In genomic region chr18:30415903-30416302, GRCh38 we compare ENCODE assay signal across 27 cellular contexts.
"Had no signal": no experiment of that assay in that cellular context is flagged by ENCODE, and none has a peak within 500 bp of the region (broad histone marks: within the 10 kb centered on the region; RNA-seq: fewer than 3 reads in every experiment).

No MANE protein-coding gene starts in this region.

- H3K4me3 ChIP-seq: pancreas, prostate gland, right lobe of liver, sigmoid colon, stomach, thoracic aorta, thyroid gland, tibial nerve, upper lobe of right lung, uterus had no signal

- H3K9me3 ChIP-seq: neutrophil, pancreas, prostate gland, right lobe of liver, sigmoid colon, thoracic aorta, thyroid gland, tibial nerve, upper lobe of right lung, uterus had no signal

- H3K27me3 Mint-ChIP-seq: naive thymus-derived CD8-positive, alpha-beta T cell; natural killer cell treated with Interleukin-12 subunit alpha and Interleukin-12 subunit beta and Interleukin-15 and Interleukin-18, amount 100 ng/mL, for 72 hours; stimulated activated naive B cell treated with anti-CD40 and anti-IgM and Interleukin-4, amounts not matched to agents 10 μg/mL and 1 μg/mL and 100 μg/mL, for 72 hours; stimulated activated naive CD8-positive, alpha-beta T cell treated with anti-CD3 and anti-CD28 coated beads, Interleukin-15, Interleukin-2, amounts not matched to agents 100 ng/mL and 50 ng/mL, for 24 hours had no signal

- H3K4me1 Mint-ChIP-seq: naive thymus-derived CD8-positive, alpha-beta T cell; nephron progenitor cell; neural crest cell; stimulated activated effector memory CD8-positive, alpha-beta T cell treated with anti-CD3 and anti-CD28 coated beads, Interleukin-12 subunit alpha, Interleukin-12 subunit beta, amount 100 ng/mL, for 72 hours; stimulated activated naive B cell treated with anti-CD40 and anti-IgM and Interleukin-4, amounts not matched to agents 10 μg/mL and 1 μg/mL and 100 μg/mL, for 72 hours had no signal

- H3K27me3 ChIP-seq: neutrophil, pancreas, right lobe of liver, sigmoid colon, stomach, thyroid gland, tibial nerve, upper lobe of right lung, uterus had no signal

- DNase-seq: naive thymus-derived CD8-positive, alpha-beta T cell; nephron progenitor cell; nucleus accumbens; pancreas; right cardiac atrium; right lobe of liver; sigmoid colon; small intestine; stimulated activated CD4-positive, alpha-beta T cell treated with anti-CD3 and anti-CD28 coated beads, Interleukin-15, amount 100 ng/mL, for 24 hours; stimulated activated CD4-positive, alpha-beta T cell treated with anti-CD3 and anti-CD28 coated beads, Interleukin-2, amount 100 ng/mL, for 24 hours; stimulated activated CD4-positive, alpha-beta T cell treated with anti-CD3 and anti-CD28 coated beads, Interleukin-2, amount 100 ng/mL, for 48 hours; stimulated activated CD4-positive, alpha-beta T cell treated with anti-CD3 and anti-CD28 coated beads, Interleukin-4, amount 100 ng/mL, for 24 hours; stimulated activated naive B cell treated with anti-CD40 and anti-IgM and Interleukin-4, amounts not matched to agents 10 μg/mL and 1 μg/mL and 100 μg/mL, for 72 hours; stimulated activated naive CD4-positive, alpha-beta T cell treated with Interleukin-2 at 50 U/mL for 16 hours; stomach; thyroid gland; trophoblast cell; upper lobe of right lung; uterus had no signal

- H3K4me1 ChIP-seq: pancreas, prostate gland, right lobe of liver, sigmoid colon, stomach, thyroid gland, tibial nerve, upper lobe of right lung, uterus had no signal

- FAIRE-seq: pancreas, small intestine had no signal

- ATAC-seq: naive thymus-derived CD8-positive, alpha-beta T cell; natural killer cell treated with Interleukin-12 subunit alpha and Interleukin-12 subunit beta and Interleukin-15 and Interleukin-18, amount 100 ng/mL, for 72 hours; pancreas; right cardiac atrium; right lobe of liver; stimulated activated effector memory CD8-positive, alpha-beta T cell treated with anti-CD3 and anti-CD28 coated beads, Interleukin-12 subunit alpha, Interleukin-12 subunit beta, amount 100 ng/mL, for 72 hours; stimulated activated naive B cell treated with anti-CD40 and anti-IgM and Interleukin-4, amounts not matched to agents 10 μg/mL and 1 μg/mL and 100 μg/mL, for 72 hours; upper lobe of right lung had no signal

- H3K4me3 Mint-ChIP-seq: naive thymus-derived CD8-positive, alpha-beta T cell; natural killer cell treated with Interleukin-12 subunit alpha and Interleukin-12 subunit beta and Interleukin-15 and Interleukin-18, amount 100 ng/mL, for 72 hours; nephron progenitor cell; neural crest cell; stimulated activated effector memory CD8-positive, alpha-beta T cell treated with anti-CD3 and anti-CD28 coated beads, Interleukin-12 subunit alpha, Interleukin-12 subunit beta, amount 100 ng/mL, for 72 hours; stimulated activated naive B cell treated with anti-CD40 and anti-IgM and Interleukin-4, amounts not matched to agents 10 μg/mL and 1 μg/mL and 100 μg/mL, for 72 hours; stimulated activated naive CD8-positive, alpha-beta T cell treated with anti-CD3 and anti-CD28 coated beads, Interleukin-15, Interleukin-2, amounts not matched to agents 100 ng/mL and 50 ng/mL, for 24 hours had no signal

- H3K36me3 Mint-ChIP-seq: naive thymus-derived CD8-positive, alpha-beta T cell; natural killer cell treated with Interleukin-12 subunit alpha and Interleukin-12 subunit beta and Interleukin-15 and Interleukin-18, amount 100 ng/mL, for 72 hours; stimulated activated effector memory CD8-positive, alpha-beta T cell treated with anti-CD3 and anti-CD28 coated beads, Interleukin-12 subunit alpha, Interleukin-12 subunit beta, amount 100 ng/mL, for 72 hours; stimulated activated naive B cell treated with anti-CD40 and anti-IgM and Interleukin-4, amounts not matched to agents 10 μg/mL and 1 μg/mL and 100 μg/mL, for 72 hours had no signal

- H3K27ac Mint-ChIP-seq: naive thymus-derived CD8-positive, alpha-beta T cell; natural killer cell treated with Interleukin-12 subunit alpha and Interleukin-12 subunit beta and Interleukin-15 and Interleukin-18, amount 100 ng/mL, for 72 hours; nephron progenitor cell; stimulated activated effector memory CD8-positive, alpha-beta T cell treated with anti-CD3 and anti-CD28 coated beads, Interleukin-12 subunit alpha, Interleukin-12 subunit beta, amount 100 ng/mL, for 72 hours; stimulated activated naive B cell treated with anti-CD40 and anti-IgM and Interleukin-4, amounts not matched to agents 10 μg/mL and 1 μg/mL and 100 μg/mL, for 72 hours; stimulated activated naive CD8-positive, alpha-beta T cell treated with anti-CD3 and anti-CD28 coated beads, Interleukin-15, Interleukin-2, amounts not matched to agents 100 ng/mL and 50 ng/mL, for 24 hours had no signal

- H3K27ac ChIP-seq: neutrophil, pancreas, prostate gland, right lobe of liver, sigmoid colon, stomach, thoracic aorta, thyroid gland, tibial nerve, upper lobe of right lung, uterus had no signal

- H3K36me3 ChIP-seq: neutrophil, pancreas, prostate gland, right lobe of liver, sigmoid colon, stomach, thoracic aorta, thyroid gland, tibial nerve, upper lobe of right lung, uterus had no signal
